In genomic region chr21:43020771-43021170, GRCh38 we compare ENCODE assay signal across 16 cellular contexts.
"Had no signal": no experiment of that assay in that cellular context is flagged by ENCODE, and none has a peak within 500 bp of the region (broad histone marks: within the 10 kb centered on the region; RNA-seq: fewer than 3 reads in every experiment).

No MANE protein-coding gene starts in this region.

- H3K27me3 Mint-ChIP-seq: activated CD8-positive, alpha-beta T cell treated with anti-CD3 and anti-CD28 coated beads for 36 hours; activated T-helper 17 cell treated with anti-CD3 and anti-CD28 coated beads, Interleukin-2, amount 50 U/mL, for 72 hours; naive thymus-derived CD8-positive, alpha-beta T cell; stimulated activated naive B cell treated with anti-CD40 and anti-IgM and Interleukin-4, amounts not matched to agents 10 μg/mL and 1 μg/mL and 100 μg/mL, for 72 hours had no signal

- ATAC-seq: activated CD8-positive, alpha-beta T cell treated with anti-CD3 and anti-CD28 coated beads for 36 hours; activated T-helper 17 cell treated with anti-CD3 and anti-CD28 coated beads, Interleukin-2, amount 50 U/mL, for 72 hours; left cardiac atrium; naive thymus-derived CD8-positive, alpha-beta T cell; stimulated activated naive B cell treated with anti-CD40 and anti-IgM and Interleukin-4, amounts not matched to agents 10 μg/mL and 1 μg/mL and 100 μg/mL, for 72 hours had no signal

- DNase-seq: activated CD4-positive, alpha-beta T cell treated with anti-CD3 and anti-CD28 coated beads for 4 hours; activated CD8-positive, alpha-beta T cell treated with anti-CD3 and anti-CD28 coated beads for 36 hours; activated naive CD4-positive, alpha-beta T cell treated with Interleukin-2 at 50 U/mL for 16 hours; activated T-cell treated with anti-CD3 and anti-CD28 coated beads, Interleukin-2, amount 50 U/mL, for 1 hour; cerebellar nuclear complex; effector CD4-positive, alpha-beta T cell; left cardiac atrium; mesendoderm; naive thymus-derived CD8-positive, alpha-beta T cell; nucleus accumbens; retina; spleen; stimulated activated CD4-positive, alpha-beta T cell treated with anti-CD3 and anti-CD28 coated beads, Interleukin-4, amount 100 ng/mL, for 4 hours; stimulated activated naive B cell treated with anti-CD40 and anti-IgM and Interleukin-4, amounts not matched to agents 10 μg/mL and 1 μg/mL and 100 μg/mL, for 72 hours had no signal

- H3K27ac Mint-ChIP-seq: activated CD8-positive, alpha-beta T cell treated with anti-CD3 and anti-CD28 coated beads for 36 hours; activated T-helper 17 cell treated with anti-CD3 and anti-CD28 coated beads, Interleukin-2, amount 50 U/mL, for 72 hours; stimulated activated naive B cell treated with anti-CD40 and anti-IgM and Interleukin-4, amounts not matched to agents 10 μg/mL and 1 μg/mL and 100 μg/mL, for 72 hours; T-helper 2 cell treated with Interferon-gamma antibody and Interleukin-4, amounts not matched to agents 5 μg/mL and 100 μg/mL, for 36 hours had no signal

- H3K4me1 Mint-ChIP-seq: activated T-helper 17 cell treated with anti-CD3 and anti-CD28 coated beads, Interleukin-2, amount 50 U/mL, for 72 hours had no signal

- H3K4me3 Mint-ChIP-seq: activated CD8-positive, alpha-beta T cell treated with anti-CD3 and anti-CD28 coated beads for 36 hours; activated T-helper 17 cell treated with anti-CD3 and anti-CD28 coated beads, Interleukin-2, amount 50 U/mL, for 72 hours; naive thymus-derived CD8-positive, alpha-beta T cell; stimulated activated naive B cell treated with anti-CD40 and anti-IgM and Interleukin-4, amounts not matched to agents 10 μg/mL and 1 μg/mL and 100 μg/mL, for 72 hours; T-helper 2 cell treated with Interferon-gamma antibody and Interleukin-4, amounts not matched to agents 5 μg/mL and 100 μg/mL, for 36 hours had no signal

- H3K9me3 Mint-ChIP-seq: activated CD8-positive, alpha-beta T cell treated with anti-CD3 and anti-CD28 coated beads for 36 hours; activated T-helper 17 cell treated with anti-CD3 and anti-CD28 coated beads, Interleukin-2, amount 50 U/mL, for 72 hours; naive thymus-derived CD8-positive, alpha-beta T cell; stimulated activated naive B cell treated with anti-CD40 and anti-IgM and Interleukin-4, amounts not matched to agents 10 μg/mL and 1 μg/mL and 100 μg/mL, for 72 hours; T-helper 2 cell treated with Interferon-gamma antibody and Interleukin-4, amounts not matched to agents 5 μg/mL and 100 μg/mL, for 36 hours had no signal
